In the genomic region with DNA sequence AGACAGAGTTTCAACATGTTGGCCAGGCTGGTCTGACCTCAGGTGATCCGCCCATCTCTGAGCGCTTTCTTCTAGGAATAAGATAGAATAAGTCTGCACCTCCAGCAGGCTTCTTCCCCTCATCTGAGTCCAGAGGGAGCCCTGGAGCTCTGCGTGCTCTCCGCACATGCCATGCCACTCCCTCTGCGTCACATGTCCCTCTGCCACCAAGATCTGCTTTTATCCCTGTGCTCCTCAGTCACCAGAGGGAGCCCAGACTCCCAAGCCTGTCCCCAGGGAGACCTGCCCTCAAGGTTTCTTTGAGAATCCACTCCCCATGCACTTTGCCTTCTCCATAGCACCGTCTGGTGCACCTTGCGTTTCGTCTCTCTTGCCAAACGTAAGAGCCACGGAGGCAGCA, we compare ENCODE assay signal across 16 cellular contexts.
DNase-seq lines count a peak whose midpoint lies in the region; TF ChIP-seq lines count a peak whose summit lies in the region.
"Had no signal": no experiment of that assay in that cellular context is flagged by ENCODE, and none has a peak within 500 bp of the region (broad histone marks: within the 10 kb centered on the region; RNA-seq: fewer than 3 reads in every experiment).

No MANE protein-coding gene starts in this region.

- H3K9ac ChIP-seq in neural progenitor cell, result no peak overlapping the region

- H3K27ac ChIP-seq in neural progenitor cell, result no peak overlapping the region
- no peak overlapping the region for H3K27ac ChIP-seq in CD4-positive, alpha-beta memory T cell (ENCODE audit: low read depth, low read length)
- H3K27ac ChIP-seq: epithelial cell of prostate, tibial artery had no signal

- H3K4me1 Mint-ChIP-seq in glutamatergic neuron (ENCODE audit: low read depth, unreplicated experiment) (peaks cover 3% of the 10 kb centered on the region), neural progenitor cell (peaks cover 4% of the 10 kb centered on the region)
- H3K4me1 Mint-ChIP-seq in CD4-positive, alpha-beta memory T cell, result no peaks in the 10 kb centered on the region

- H3K36me3 Mint-ChIP-seq in glutamatergic neuron (ENCODE audit: unreplicated experiment), result no peaks in the 10 kb centered on the region
- H3K36me3 Mint-ChIP-seq in neural progenitor cell, result no peaks in the 10 kb centered on the region
- H3K36me3 Mint-ChIP-seq in CD4-positive, alpha-beta memory T cell, result no peaks in the 10 kb centered on the region

- peaks cover 5% of the 10 kb centered on the region for H4K20me1 ChIP-seq in neural progenitor cell (ENCODE audit: low read depth)

- H3K27me3 Mint-ChIP-seq in glutamatergic neuron (ENCODE audit: unreplicated experiment) (peaks cover 4% of the 10 kb centered on the region), neural progenitor cell (ENCODE audit: insufficient read depth, low read depth) (peaks cover 3% of the 10 kb centered on the region)
- H3K27me3 Mint-ChIP-seq in CD4-positive, alpha-beta memory T cell, result peaks cover 8 to 11% of the 10 kb centered on the region in 2 donors

- POLR2A ChIA-PET in CD4-positive, alpha-beta memory T cell (lab: Charles Lee; ENCODE audit: partially characterized antibody), result no interaction called here

- H3K27ac Mint-ChIP-seq in glutamatergic neuron (ENCODE audit: unreplicated experiment) (no peak overlapping the region), neural progenitor cell (no peak overlapping the region)
- H3K27ac Mint-ChIP-seq in CD4-positive, alpha-beta memory T cell, result no peak overlapping the region
- H3K27ac Mint-ChIP-seq: naive thymus-derived CD4-positive, alpha-beta T cell had no signal

- no peaks in the 10 kb centered on the region for H3K4me1 ChIP-seq in HAP-1
- H3K4me1 ChIP-seq in neural progenitor cell, result peaks cover 13% of the 10 kb centered on the region
- no peaks in the 10 kb centered on the region for H3K4me1 ChIP-seq in CD4-positive, alpha-beta memory T cell (ENCODE audit: insufficient read depth, low read length)
- H3K4me1 ChIP-seq: tibial artery had no signal

- H3K79me2 ChIP-seq in neural progenitor cell (ENCODE audit: low read depth), result no peaks in the 10 kb centered on the region

- in situ Hi-C loops in HAP-1 (cut with MboI; ENCODE audit: low sequenced_read_pairs), result no loop called here

- H2AFZ ChIP-seq in neural progenitor cell (replicated peaks), result no peak overlapping the region

- intact Hi-C loops in CD4-positive, alpha-beta memory T cell (cut with micrococcal nuclease), result no loop called here

- CTCF ChIA-PET in CD4-positive, alpha-beta memory T cell (lab: Charles Lee; ENCODE audit: partially characterized antibody), result no interaction called here

- H3K9me3 Mint-ChIP-seq in glutamatergic neuron (ENCODE audit: unreplicated experiment) (peaks cover 4% of the 10 kb centered on the region), neural progenitor cell (peaks cover 4% of the 10 kb centered on the region)
- H3K9me3 Mint-ChIP-seq in CD4-positive, alpha-beta memory T cell, result peaks cover 0 to 4% (median 2%) of the 10 kb centered on the region in 8 donors

- H3K9me3 ChIP-seq in HAP-1 (no peaks in the 10 kb centered on the region), neural progenitor cell (ENCODE audit: low read depth) (no peaks in the 10 kb centered on the region)
- H3K9me3 ChIP-seq in CD4-positive, alpha-beta memory T cell (ENCODE audit: control insufficient read depth in 1 of 2, low read length in 2 of 2), result no peaks in the 10 kb centered on the region
- H3K9me3 ChIP-seq: tibial artery had no signal

- DNase-seq in HAP-1 (ENCODE audit: low spot score in 2 of 2), result peak; percentile 39 to 57
- DNase-seq in NCI-H2171 treated with DMSO at 0.1 percent for 48 hours (lab: John Stamatoyannopoulos, UW), result peak; percentile 89
- peak; percentile 29 for DNase-seq in glutamatergic neuron
- peak; percentile 55 for DNase-seq in neural progenitor cell (ENCODE audit: low spot score)
- no peak for DNase-seq in CD4-positive, alpha-beta memory T cell
- no peak for DNase-seq in HK-2 (ENCODE audit: unreplicated experiment)
- DNase-seq in SHP77 (lab: John Stamatoyannopoulos, UW), result no peak
- DNase-seq: activated CD4-positive, alpha-beta T cell treated with anti-CD3 and anti-CD28 coated beads, Interleukin-2, amount 50 U/mL, for 48 hours; activated naive CD4-positive, alpha-beta T cell; central memory CD4-positive, alpha-beta T cell; DMS 273 treated with DMSO at 0.1 percent for 48 hours; naive thymus-derived CD4-positive, alpha-beta T cell; NCI-H345; tibial artery had no signal

- H3K27me3 ChIP-seq in HAP-1 (ENCODE audit: low read depth) (0 out of 2 replicates have a peak, but pooled peaks cover 2% of the 10 kb centered on the region), neural progenitor cell (no peaks in the 10 kb centered on the region)
- no peaks in the 10 kb centered on the region for H3K27me3 ChIP-seq in CD4-positive, alpha-beta memory T cell (ENCODE audit: insufficient read depth, low read length)

- TF ChIP-seq CTCF in glutamatergic neuron (IDR thresholded peaks at IDR 0.05; ENCODE audit: partially characterized antibody, unreplicated experiment) (no peak), neural progenitor cell (IDR thresholded peaks at IDR 0.05) (no peak)

- H3K4me3 Mint-ChIP-seq in glutamatergic neuron (ENCODE audit: unreplicated experiment) (no peak overlapping the region), neural progenitor cell (no peak overlapping the region)
- no peak overlapping the region for H3K4me3 Mint-ChIP-seq in CD4-positive, alpha-beta memory T cell
- H3K4me3 Mint-ChIP-seq: naive thymus-derived CD4-positive, alpha-beta T cell had no signal

- no peak overlapping the region for H3K4me2 ChIP-seq in neural progenitor cell
- H3K4me2 ChIP-seq: smooth muscle cell had no signal

- H3K4me3 ChIP-seq in HAP-1, result no peak overlapping the region
- no peak overlapping the region for H3K4me3 ChIP-seq in neural progenitor cell
- no peak overlapping the region for H3K4me3 ChIP-seq in CD4-positive, alpha-beta memory T cell (ENCODE audit: low read length in 2 of 2)
- H3K4me3 ChIP-seq: smooth muscle cell, tibial artery had no signal

- H3K36me3 ChIP-seq in HAP-1 (replicated peaks) (no peaks in the 10 kb centered on the region), neural progenitor cell (no peaks in the 10 kb centered on the region)
- no peaks in the 10 kb centered on the region for H3K36me3 ChIP-seq in CD4-positive, alpha-beta memory T cell (ENCODE audit: insufficient read depth, low read length)
- H3K36me3 ChIP-seq: tibial artery had no signal

- no peaks in the 10 kb centered on the region for H3F3A ChIP-seq in neural progenitor cell (ENCODE audit: low read depth)

Comparison
In these comparisons a context has a peak if more than half of its experiments do, and no peak if none do; other contexts are left out.
1. DNase-seq: peak in HAP-1 (2 of 2), NCI-H2171 treated with DMSO at 0.1 percent for 48 hours (single experiment), glutamatergic neuron (single experiment) and neural progenitor cell (single experiment); none in CD4-positive, alpha-beta memory T cell (0 of 5), HK-2 (single experiment) and SHP77 (0 of 2).